ENCODE assay signal across 8 cellular contexts in the genomic region with DNA sequence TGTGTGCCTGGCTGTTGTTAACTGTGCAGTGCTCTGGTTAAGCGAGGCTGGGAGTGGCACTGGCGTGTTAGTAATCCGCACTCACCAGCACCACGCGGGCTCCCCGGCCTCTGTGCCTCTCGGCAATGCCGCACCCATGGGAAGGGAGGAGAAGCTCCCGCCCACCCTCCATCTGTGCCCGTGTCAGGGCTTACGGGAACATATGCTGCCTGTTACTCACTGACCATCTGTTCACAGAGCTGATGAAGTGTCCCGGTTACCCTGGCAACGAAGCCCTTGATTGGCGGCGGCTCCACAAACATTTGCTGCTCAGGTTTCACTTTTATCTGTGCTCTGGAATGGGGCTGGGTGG.
DNase-seq lines count a peak whose midpoint lies in the region; ATAC-seq, FAIRE-seq and TF ChIP-seq lines count a peak whose summit lies in the region.

No MANE protein-coding gene starts in this region.

- no peak for TF ChIP-seq RAD21 in Ishikawa (IDR thresholded peaks at IDR 0.05; ENCODE audit: low read depth)

- in situ Hi-C loops in GM23248 (cut with MboI) (no loop called here), Panc1 (cut with HindIII; ENCODE audit: low pct_unique_long_range_greater_than_20kb, low sequenced_read_pairs) (no loop called here)

- no TSS peak for BruUV-seq in Panc1 (replicated peaks; lab: Mats Ljungman, UMichigan)

- H3K36me3 ChIP-seq in GM23248 (ENCODE audit: low read depth) (no peaks in the 10 kb centered on the region), Panc1 (ENCODE audit: control insufficient read depth, insufficient read depth, low read length) (no peaks in the 10 kb centered on the region), breast epithelium (no peaks in the 10 kb centered on the region), small intestine (ENCODE audit: control insufficient read depth in 2 of 2, insufficient read depth in 2 of 2, low read length in 2 of 2) (no peaks in the 10 kb centered on the region)

- peak; percentile 75 for ATAC-seq in Panc1

- H3F3A ChIP-seq in GM23248 (ENCODE audit: insufficient read depth), result 0 out of 2 replicates have a peak, but pooled peaks cover 4% of the 10 kb centered on the region

- peak overlapping the region; percentile 42 for H3K27ac ChIP-seq in GM23248
- H3K27ac ChIP-seq in Panc1 (ENCODE audit: low read length), result no peak overlapping the region
- H3K27ac ChIP-seq in breast epithelium, result no peak overlapping the region
- peak overlapping the region in 1 of 2 donors; percentile 32 for H3K27ac ChIP-seq in small intestine (ENCODE audit: low read depth in 1 of 2, low read length in 1 of 2)

- peak overlapping the region; percentile 70 for H2AFZ ChIP-seq in GM23248

- no peak for TF ChIP-seq EP300 in Ishikawa (IDR thresholded peaks at IDR 0.05; ENCODE audit: borderline replicate concordance)

- POLR2A ChIA-PET in Panc1 (lab: Charles Lee), result interaction anchor here (0.7 kb wide), 1 partner anchor 114 kb away, joined by 3 read pairs; no protein-coding TSS in a partner anchor

- no peak for TF ChIP-seq CTCF in Panc1 (IDR thresholded peaks at IDR 0.05)
- no peak for TF ChIP-seq CTCF in breast epithelium (IDR thresholded peaks at IDR 0.05)

- no peaks in the 10 kb centered on the region for H4K20me1 ChIP-seq in GM23248 (ENCODE audit: insufficient read depth)

- DNase-seq in GM03348 (ENCODE audit: low spot score) (peak; percentile 98), GM23248 (peak; percentile 100), Panc1 (ENCODE audit: low read depth, low spot score) (no peak), breast epithelium (ENCODE audit: low spot score in 2 of 2) (no peak), inferior parietal cortex (ENCODE audit: extremely low spot score) (peak; percentile 71), small intestine (peak; percentile 81), GDM1 (lab: John Stamatoyannopoulos, UW) (no peak)

- peak overlapping the region; percentile 75 for H3K9ac ChIP-seq in GM23248

- CTCF ChIA-PET in Panc1 (lab: Charles Lee), result interaction anchor here (0.6 kb wide), 1 partner anchor 13 kb away, joined by 3 read pairs; no protein-coding TSS in a partner anchor

- no peak for FAIRE-seq in small intestine (lab: Jason Lieb, UNC)

- no peaks in the 10 kb centered on the region for H3K27me3 ChIP-seq in GM23248 (replicated peaks; ENCODE audit: insufficient read depth)
- no peaks in the 10 kb centered on the region for H3K27me3 ChIP-seq in Panc1 (ENCODE audit: control insufficient read depth, insufficient read depth, low read length)
- H3K27me3 ChIP-seq in breast epithelium, result peaks cover 0 to 3% of the 10 kb centered on the region in 2 donors
- peaks cover 0 to 2% of the 10 kb centered on the region in 2 donors for H3K27me3 ChIP-seq in small intestine (ENCODE audit: control insufficient read depth in 2 of 2, insufficient read depth in 2 of 2, low read length in 2 of 2)

- H3K79me2 ChIP-seq in GM23248 (ENCODE audit: insufficient read depth), result no peaks in the 10 kb centered on the region

- peak overlapping the region; percentile 67 for H3K4me2 ChIP-seq in GM23248 (ENCODE audit: unreplicated experiment)

- TF ChIP-seq POLR2A in breast epithelium (IDR thresholded peaks at IDR 0.05), result no peak

- no peaks in the 10 kb centered on the region for H3K9me2 ChIP-seq in GM23248 (ENCODE audit: insufficient read depth)

- H3K9me3 ChIP-seq in GM23248 (ENCODE audit: low read depth) (no peaks in the 10 kb centered on the region), Panc1 (ENCODE audit: control insufficient read depth, insufficient read depth, low read depth, low read length) (no peaks in the 10 kb centered on the region), breast epithelium (no peaks in the 10 kb centered on the region), small intestine (ENCODE audit: control insufficient read depth, low read depth) (no peaks in the 10 kb centered on the region)

- 0% methylated on average over 15 of the region's 15 CpGs for WGBS in GM23248 (ENCODE audit: low coverage in 1 of 2, low lambda C conversion rate in 2 of 2, missing lambda C conversion rate in 2 of 2), 2 experiments
- WGBS in small intestine, 3 donors, result 0 to 5% (median 3%) methylated on average over 15 of the region's 15 CpGs

- H3K4me3 ChIP-seq in GM23248 (peak overlapping the region; percentile 42), Panc1 (ENCODE audit: low read depth in 2 of 2, low read length in 2 of 2) (peak overlapping the region; percentile 15 to 51), breast epithelium (peak overlapping the region; percentile 15 to 62 (median 28)), small intestine (ENCODE audit: low read depth in 1 of 2, low read length in 2 of 2) (no peak overlapping the region)

- intact Hi-C loops in Panc1 (cut with micrococcal nuclease; ENCODE audit: unreplicated experiment) (no loop called here), breast epithelium (cut with DNase I; ENCODE audit: low total_unique reads) (no loop called here)

- H3K4me1 ChIP-seq in GM23248 (ENCODE audit: insufficient read depth) (peaks cover 6% of the 10 kb centered on the region), Panc1 (ENCODE audit: control insufficient read depth, insufficient read depth, low read length) (peaks cover 6% of the 10 kb centered on the region; the same call in 1 of the 2 replicates), breast epithelium (no peaks in the 10 kb centered on the region), small intestine (ENCODE audit: control insufficient read depth in 2 of 2, insufficient read depth in 1 of 2, low read depth in 1 of 2, low read length in 1 of 2) (no peaks in the 10 kb centered on the region)

TF ChIP-seq in Ishikawa, 13 proteins besides CTCF, POLR2A, EP300 and RAD21:
- TF ChIP-seq TCF12 (IDR thresholded peaks at IDR 0.05; ENCODE audit: low read depth), result peak; percentile 36; the same call in 1 of the 2 replicates
- TF ChIP-seq, protein P1, sequence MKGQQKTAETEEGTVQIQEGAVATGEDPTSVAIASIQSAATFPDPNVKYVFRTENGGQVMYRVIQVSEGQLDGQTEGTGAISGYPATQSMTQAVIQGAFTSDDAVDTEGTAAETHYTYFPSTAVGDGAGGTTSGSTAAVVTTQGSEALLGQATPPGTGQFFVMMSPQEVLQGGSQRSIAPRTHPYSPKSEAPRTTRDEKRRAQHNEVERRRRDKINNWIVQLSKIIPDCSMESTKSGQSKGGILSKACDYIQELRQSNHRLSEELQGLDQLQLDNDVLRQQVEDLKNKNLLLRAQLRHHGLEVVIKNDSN (IDR thresholded peaks at IDR 0.05), result no peak
- TF ChIP-seq CREB1 (IDR thresholded peaks at IDR 0.05; ENCODE audit: low read depth), result no peak
- TF ChIP-seq TAF1 (IDR thresholded peaks at IDR 0.05; ENCODE audit: low read depth), result no peak
- TF ChIP-seq, protein P2, sequence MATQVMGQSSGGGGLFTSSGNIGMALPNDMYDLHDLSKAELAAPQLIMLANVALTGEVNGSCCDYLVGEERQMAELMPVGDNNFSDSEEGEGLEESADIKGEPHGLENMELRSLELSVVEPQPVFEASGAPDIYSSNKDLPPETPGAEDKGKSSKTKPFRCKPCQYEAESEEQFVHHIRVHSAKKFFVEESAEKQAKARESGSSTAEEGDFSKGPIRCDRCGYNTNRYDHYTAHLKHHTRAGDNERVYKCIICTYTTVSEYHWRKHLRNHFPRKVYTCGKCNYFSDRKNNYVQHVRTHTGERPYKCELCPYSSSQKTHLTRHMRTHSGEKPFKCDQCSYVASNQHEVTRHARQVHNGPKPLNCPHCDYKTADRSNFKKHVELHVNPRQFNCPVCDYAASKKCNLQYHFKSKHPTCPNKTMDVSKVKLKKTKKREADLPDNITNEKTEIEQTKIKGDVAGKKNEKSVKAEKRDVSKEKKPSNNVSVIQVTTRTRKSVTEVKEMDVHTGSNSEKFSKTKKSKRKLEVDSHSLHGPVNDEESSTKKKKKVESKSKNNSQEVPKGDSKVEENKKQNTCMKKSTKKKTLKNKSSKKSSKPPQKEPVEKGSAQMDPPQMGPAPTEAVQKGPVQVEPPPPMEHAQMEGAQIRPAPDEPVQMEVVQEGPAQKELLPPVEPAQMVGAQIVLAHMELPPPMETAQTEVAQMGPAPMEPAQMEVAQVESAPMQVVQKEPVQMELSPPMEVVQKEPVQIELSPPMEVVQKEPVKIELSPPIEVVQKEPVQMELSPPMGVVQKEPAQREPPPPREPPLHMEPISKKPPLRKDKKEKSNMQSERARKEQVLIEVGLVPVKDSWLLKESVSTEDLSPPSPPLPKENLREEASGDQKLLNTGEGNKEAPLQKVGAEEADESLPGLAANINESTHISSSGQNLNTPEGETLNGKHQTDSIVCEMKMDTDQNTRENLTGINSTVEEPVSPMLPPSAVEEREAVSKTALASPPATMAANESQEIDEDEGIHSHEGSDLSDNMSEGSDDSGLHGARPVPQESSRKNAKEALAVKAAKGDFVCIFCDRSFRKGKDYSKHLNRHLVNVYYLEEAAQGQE (IDR thresholded peaks at IDR 0.05; ENCODE audit: low read depth), result no peak
- TF ChIP-seq TEAD4 (IDR thresholded peaks at IDR 0.05), result no peak
- peak; percentile 38; the same call in 1 of the 2 replicates for TF ChIP-seq MAX (IDR thresholded peaks at IDR 0.05)

Comparison
In these comparisons a context has a peak if more than half of its experiments do, and no peak if none do; other contexts are left out.
1. DNase-seq: peak in GM03348 (single experiment), GM23248 (single experiment), inferior parietal cortex (single experiment) and small intestine (single experiment); none in Panc1 (single experiment), breast epithelium (0 of 2) and GDM1 (single experiment).
2. H3K4me3 ChIP-seq: peak in GM23248 (single experiment), Panc1 (2 of 2) and breast epithelium (3 of 3); none in small intestine (0 of 2).